Comparison of ENCODE assay signal across 1 cellular context in the genomic region with DNA sequence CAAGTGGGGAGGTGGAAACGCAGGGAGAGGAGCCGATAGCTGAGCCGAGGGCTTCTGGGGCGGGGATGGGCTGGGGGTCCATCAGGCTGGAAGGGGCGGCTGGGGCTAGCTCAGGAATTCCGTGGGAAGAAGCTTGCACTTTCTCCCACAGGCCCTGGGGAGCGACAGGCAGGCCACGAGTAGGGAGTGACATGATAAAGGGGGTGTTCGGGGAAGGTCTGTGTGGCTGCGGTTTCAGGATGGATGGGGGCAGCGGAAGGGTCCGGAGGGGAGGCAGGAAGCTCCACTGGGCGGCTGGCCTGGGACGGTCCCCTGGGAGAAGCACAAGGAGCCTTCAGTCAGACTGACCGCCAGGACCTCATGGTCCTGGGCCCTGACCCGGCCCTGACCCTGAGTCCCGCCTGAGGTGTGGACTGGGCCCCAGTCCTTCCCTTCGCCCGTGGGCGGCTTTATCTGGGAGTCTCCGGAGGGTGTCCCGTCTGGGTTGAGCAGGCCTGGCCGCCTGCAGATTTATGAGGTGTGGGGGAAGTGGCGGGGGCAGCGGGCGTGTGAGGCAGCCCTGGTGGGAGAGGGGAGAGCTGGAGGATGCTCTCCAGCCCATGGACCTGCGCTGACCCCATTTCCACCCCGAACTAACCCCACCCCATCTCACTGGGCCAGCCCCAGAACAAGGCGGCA.
TF ChIP-seq lines count a peak whose summit lies in the region.

No MANE protein-coding gene starts in this region.

TF ChIP-seq in K562, 482 proteins besides CTCF, POLR2A, EP300 and RAD21 (continued from another document):
- TF ChIP-seq HMGN3 (IDR thresholded peaks at IDR 0.05; ENCODE audit: borderline replicate concordance, extremely low read depth, insufficient read length, low read depth, low read length) (no peak), MAFG (tag; conservative IDR thresholded peaks at IDR 0.05) (no peak)
